Comparison of ENCODE assay signal across 14 cellular contexts in genomic region chr2:164831887-164832286, GRCh38.
"Had no signal": no experiment of that assay in that cellular context is flagged by ENCODE, and none has a peak within 500 bp of the region (broad histone marks: within the 10 kb centered on the region; RNA-seq: fewer than 3 reads in every experiment).

No MANE protein-coding gene starts in this region.

- H3K4me1 ChIP-seq: colonic mucosa, testis had no signal

- H3K4me2 ChIP-seq: smooth muscle cell had no signal

- DNase-seq: activated B cell treated with CpG ODN at 0.5 μM for 24 hours; activated CD4-positive, alpha-beta T cell treated with anti-CD3 and anti-CD28 coated beads, Interleukin-2, amount 50 U/mL, for 1 hour; activated CD8-positive, alpha-beta memory T cell treated with anti-CD3 and anti-CD28 coated beads for 24 hours; activated gamma-delta T cell treated with Interleukin-2 at 50 U/mL for 16 hours; amygdala; central memory CD4-positive, alpha-beta T cell; colonic mucosa; effector CD4-positive, alpha-beta T cell; islet precursor cell; occipital lobe; right cardiac atrium; testis; upper lobe of right lung had no signal

- H3K9me3 ChIP-seq: colonic mucosa, testis, upper lobe of right lung had no signal

- H3K36me3 ChIP-seq: colonic mucosa, upper lobe of right lung had no signal

- H3K27me3 ChIP-seq: colonic mucosa, testis, upper lobe of right lung had no signal

- H3K4me3 ChIP-seq: colonic mucosa, smooth muscle cell, testis, upper lobe of right lung had no signal

- ATAC-seq: right cardiac atrium, upper lobe of right lung had no signal

- H3K27ac ChIP-seq: colonic mucosa, testis, upper lobe of right lung had no signal
